1 cellular context compared by ENCODE assay signal in the genomic region with DNA sequence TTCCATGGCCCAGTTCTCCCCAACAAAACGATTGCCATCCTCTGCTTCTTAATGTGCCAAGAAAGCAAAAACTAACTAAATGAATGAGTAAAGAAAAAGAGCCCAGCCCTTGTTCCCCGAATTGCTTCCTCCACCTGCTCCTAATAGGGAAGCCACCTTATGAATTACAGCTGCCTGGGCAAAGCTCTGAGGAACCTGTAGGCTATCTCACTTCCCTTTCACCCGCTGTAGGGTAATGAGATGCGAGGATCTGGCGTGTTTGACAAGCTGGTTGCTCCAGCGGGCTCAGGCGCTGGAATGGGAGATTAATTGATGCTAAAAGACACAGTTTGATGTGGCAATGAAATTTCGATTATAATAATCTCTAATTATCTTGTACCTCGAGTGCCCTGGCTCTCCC.
TF ChIP-seq lines count a peak whose summit lies in the region.

No MANE protein-coding gene starts in this region.

TF ChIP-seq in GM23338, 12 proteins besides CTCF, POLR2A, EP300 and RAD21 (continued from another document):
- TF ChIP-seq, protein P1, sequence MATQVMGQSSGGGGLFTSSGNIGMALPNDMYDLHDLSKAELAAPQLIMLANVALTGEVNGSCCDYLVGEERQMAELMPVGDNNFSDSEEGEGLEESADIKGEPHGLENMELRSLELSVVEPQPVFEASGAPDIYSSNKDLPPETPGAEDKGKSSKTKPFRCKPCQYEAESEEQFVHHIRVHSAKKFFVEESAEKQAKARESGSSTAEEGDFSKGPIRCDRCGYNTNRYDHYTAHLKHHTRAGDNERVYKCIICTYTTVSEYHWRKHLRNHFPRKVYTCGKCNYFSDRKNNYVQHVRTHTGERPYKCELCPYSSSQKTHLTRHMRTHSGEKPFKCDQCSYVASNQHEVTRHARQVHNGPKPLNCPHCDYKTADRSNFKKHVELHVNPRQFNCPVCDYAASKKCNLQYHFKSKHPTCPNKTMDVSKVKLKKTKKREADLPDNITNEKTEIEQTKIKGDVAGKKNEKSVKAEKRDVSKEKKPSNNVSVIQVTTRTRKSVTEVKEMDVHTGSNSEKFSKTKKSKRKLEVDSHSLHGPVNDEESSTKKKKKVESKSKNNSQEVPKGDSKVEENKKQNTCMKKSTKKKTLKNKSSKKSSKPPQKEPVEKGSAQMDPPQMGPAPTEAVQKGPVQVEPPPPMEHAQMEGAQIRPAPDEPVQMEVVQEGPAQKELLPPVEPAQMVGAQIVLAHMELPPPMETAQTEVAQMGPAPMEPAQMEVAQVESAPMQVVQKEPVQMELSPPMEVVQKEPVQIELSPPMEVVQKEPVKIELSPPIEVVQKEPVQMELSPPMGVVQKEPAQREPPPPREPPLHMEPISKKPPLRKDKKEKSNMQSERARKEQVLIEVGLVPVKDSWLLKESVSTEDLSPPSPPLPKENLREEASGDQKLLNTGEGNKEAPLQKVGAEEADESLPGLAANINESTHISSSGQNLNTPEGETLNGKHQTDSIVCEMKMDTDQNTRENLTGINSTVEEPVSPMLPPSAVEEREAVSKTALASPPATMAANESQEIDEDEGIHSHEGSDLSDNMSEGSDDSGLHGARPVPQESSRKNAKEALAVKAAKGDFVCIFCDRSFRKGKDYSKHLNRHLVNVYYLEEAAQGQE (IDR thresholded peaks at IDR 0.05; ENCODE audit: unreplicated experiment), result no peak
- TF ChIP-seq, protein P2, sequence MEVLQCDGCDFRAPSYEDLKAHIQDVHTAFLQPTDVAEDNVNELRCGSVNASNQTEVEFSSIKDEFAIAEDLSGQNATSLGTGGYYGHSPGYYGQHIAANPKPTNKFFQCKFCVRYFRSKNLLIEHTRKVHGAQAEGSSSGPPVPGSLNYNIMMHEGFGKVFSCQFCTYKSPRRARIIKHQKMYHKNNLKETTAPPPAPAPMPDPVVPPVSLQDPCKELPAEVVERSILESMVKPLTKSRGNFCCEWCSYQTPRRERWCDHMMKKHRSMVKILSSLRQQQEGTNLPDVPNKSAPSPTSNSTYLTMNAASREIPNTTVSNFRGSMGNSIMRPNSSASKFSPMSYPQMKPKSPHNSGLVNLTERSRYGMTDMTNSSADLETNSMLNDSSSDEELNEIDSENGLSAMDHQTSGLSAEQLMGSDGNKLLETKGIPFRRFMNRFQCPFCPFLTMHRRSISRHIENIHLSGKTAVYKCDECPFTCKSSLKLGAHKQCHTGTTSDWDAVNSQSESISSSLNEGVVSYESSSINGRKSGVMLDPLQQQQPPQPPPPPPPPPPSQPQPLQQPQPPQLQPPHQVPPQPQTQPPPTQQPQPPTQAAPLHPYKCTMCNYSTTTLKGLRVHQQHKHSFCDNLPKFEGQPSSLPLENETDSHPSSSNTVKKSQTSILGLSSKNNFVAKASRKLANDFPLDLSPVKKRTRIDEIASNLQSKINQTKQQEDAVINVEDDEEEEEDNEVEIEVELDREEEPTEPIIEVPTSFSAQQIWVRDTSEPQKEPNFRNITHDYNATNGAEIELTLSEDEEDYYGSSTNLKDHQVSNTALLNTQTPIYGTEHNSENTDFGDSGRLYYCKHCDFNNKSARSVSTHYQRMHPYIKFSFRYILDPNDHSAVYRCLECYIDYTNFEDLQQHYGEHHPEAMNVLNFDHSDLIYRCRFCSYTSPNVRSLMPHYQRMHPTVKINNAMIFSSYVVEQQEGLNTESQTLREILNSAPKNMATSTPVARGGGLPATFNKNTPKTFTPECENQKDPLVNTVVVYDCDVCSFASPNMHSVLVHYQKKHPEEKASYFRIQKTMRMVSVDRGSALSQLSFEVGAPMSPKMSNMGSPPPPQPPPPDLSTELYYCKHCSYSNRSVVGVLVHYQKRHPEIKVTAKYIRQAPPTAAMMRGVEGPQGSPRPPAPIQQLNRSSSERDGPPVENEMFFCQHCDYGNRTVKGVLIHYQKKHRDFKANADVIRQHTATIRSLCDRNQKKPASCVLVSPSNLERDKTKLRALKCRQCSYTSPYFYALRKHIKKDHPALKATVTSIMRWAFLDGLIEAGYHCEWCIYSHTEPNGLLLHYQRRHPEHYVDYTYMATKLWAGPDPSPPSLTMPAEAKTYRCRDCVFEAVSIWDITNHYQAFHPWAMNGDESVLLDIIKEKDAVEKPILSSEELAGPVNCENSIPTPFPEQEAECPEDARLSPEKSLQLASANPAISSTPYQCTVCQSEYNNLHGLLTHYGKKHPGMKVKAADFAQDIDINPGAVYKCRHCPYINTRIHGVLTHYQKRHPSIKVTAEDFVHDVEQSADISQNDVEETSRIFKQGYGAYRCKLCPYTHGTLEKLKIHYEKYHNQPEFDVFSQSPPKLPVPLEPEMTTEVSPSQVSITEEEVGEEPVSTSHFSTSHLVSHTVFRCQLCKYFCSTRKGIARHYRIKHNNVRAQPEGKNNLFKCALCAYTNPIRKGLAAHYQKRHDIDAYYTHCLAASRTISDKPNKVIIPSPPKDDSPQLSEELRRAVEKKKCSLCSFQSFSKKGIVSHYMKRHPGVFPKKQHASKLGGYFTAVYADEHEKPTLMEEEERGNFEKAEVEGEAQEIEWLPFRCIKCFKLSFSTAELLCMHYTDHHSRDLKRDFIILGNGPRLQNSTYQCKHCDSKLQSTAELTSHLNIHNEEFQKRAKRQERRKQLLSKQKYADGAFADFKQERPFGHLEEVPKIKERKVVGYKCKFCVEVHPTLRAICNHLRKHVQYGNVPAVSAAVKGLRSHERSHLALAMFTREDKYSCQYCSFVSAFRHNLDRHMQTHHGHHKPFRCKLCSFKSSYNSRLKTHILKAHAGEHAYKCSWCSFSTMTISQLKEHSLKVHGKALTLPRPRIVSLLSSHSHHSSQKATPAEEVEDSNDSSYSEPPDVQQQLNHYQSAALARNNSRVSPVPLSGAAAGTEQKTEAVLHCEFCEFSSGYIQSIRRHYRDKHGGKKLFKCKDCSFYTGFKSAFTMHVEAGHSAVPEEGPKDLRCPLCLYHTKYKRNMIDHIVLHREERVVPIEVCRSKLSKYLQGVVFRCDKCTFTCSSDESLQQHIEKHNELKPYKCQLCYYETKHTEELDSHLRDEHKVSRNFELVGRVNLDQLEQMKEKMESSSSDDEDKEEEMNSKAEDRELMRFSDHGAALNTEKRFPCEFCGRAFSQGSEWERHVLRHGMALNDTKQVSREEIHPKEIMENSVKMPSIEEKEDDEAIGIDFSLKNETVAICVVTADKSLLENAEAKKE (CRISPR knock-in tag; IDR thresholded peaks at IDR 0.05), result no peak
- no peak for TF ChIP-seq NANOG (IDR thresholded peaks at IDR 0.05; ENCODE audit: borderline replicate concordance)
- no peak for TF ChIP-seq STAT1 (IDR thresholded peaks at IDR 0.05; ENCODE audit: unreplicated experiment)
- TF ChIP-seq JUNB (IDR thresholded peaks at IDR 0.05; ENCODE audit: unreplicated experiment), result no peak
